In the genomic region with DNA sequence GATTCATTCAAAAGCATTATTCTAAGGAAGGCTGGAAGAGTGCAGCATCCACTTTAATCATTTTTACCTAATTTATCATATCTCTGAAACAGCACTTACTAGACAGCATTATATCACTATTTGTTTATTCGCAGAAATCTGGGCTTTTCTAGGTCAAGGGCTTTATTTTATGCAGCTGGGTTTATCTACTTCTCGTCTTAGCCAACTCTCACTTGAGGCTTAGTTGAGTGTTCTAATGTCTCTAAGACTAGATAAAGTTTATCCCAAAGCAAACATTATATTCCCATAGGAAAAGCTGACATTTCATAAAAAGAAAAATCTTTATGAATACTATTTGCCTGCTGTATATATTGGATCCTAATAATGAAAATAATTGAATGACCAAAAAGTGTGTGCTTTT, we compare ENCODE assay signal across 5 cellular contexts.
"Had no signal": no experiment of that assay in that cellular context is flagged by ENCODE, and none has a peak within 500 bp of the region (broad histone marks: within the 10 kb centered on the region; RNA-seq: fewer than 3 reads in every experiment).

No MANE protein-coding gene starts in this region.

- H3K4me3 Mint-ChIP-seq: H9 had no signal

- H3K4me1 Mint-ChIP-seq: H9 had no signal

- H3K9me3 Mint-ChIP-seq: H9 had no signal

- DNase-seq: GM23248, GOT3, H9, HCEC 1CT, IMR-90 had no signal

- H3K27ac Mint-ChIP-seq: H9 had no signal
